1 cellular context compared by ENCODE assay signal in genomic region chr15:69941206-69941605, GRCh38.
TF ChIP-seq lines count a peak whose summit lies in the region.

No MANE protein-coding gene starts in this region.

TF ChIP-seq in GM23338, 12 proteins besides CTCF, POLR2A, EP300 and RAD21 (continued from another document):
- TF ChIP-seq ZNF462 (CRISPR knock-in tag; IDR thresholded peaks at IDR 0.05) (no peak), EZH2phosphoT487 (IDR thresholded peaks at IDR 0.05; ENCODE audit: unreplicated experiment) (no peak)
